Comparison of ENCODE assay signal across 8 cellular contexts in the genomic region with DNA sequence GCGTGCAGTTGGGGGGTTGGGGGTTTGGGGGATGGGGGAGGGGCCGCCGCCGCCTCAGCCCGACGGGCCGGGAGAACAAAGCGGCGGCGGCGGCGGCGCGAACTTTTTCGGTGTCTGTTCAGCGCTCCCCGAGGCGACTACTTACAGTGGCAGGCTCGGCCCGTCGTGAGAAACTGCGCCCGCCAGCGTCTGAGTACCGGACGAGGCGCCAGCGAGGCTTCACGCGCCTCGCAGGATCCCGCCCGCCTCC. TPM values are rescaled to one million over a fixed set of nuclear protein-coding genes. Genes with fewer than 3 reads are reported as not detected.
DNase-seq lines count a peak whose midpoint lies in the region; ATAC-seq and TF ChIP-seq lines count a peak whose summit lies in the region.

No MANE protein-coding gene starts in this region.

- H3K9me3 Mint-ChIP-seq in T-cell: no peaks in the 10 kb centered on the region

- peak overlapping the region; percentile 66 to 99 (median 68) for H3K4me3 Mint-ChIP-seq in T-cell

- no peak overlapping the region for H3K27ac Mint-ChIP-seq in T-cell

- POLR2A ChIA-PET in T-cell (lab: Charles Lee): interaction anchor here in 1 of 2 donors (0.5 kb wide), 1 partner anchor 75 kb away, joined by 3 read pairs; no protein-coding TSS in a partner anchor

- TF ChIP-seq CTCF in fibroblast of lung (conservative IDR thresholded peaks at IDR 0.05 in 1 of 2, IDR thresholded peaks at IDR 0.05 in 1 of 2; ENCODE audit: low read depth in 1 of 2, low read length in 2 of 2) (no peak), neutrophil (IDR thresholded peaks at IDR 0.05) (peak; percentile 23)

- H3K36me3 Mint-ChIP-seq in T-cell: no peaks in the 10 kb centered on the region

- peaks cover 3 to 18% of the 10 kb centered on the region in 2 donors for H3K27me3 Mint-ChIP-seq in T-cell

- H3K4me3 ChIP-seq in fibroblast of lung (replicated peaks in 1 of 4; ENCODE audit: control extremely low read depth in 1 of 4, insufficient read depth in 1 of 4, low read depth in 3 of 4, low read length in 4 of 4) (peak overlapping the region; percentile 18 to 77 (median 66)), neutrophil (ENCODE audit: low read depth in 1 of 2, low read length in 1 of 2) (peak overlapping the region; percentile 77)

- no peaks in the 10 kb centered on the region for H4K20me1 ChIP-seq in fibroblast of lung (ENCODE audit: control insufficient read depth, extremely low read depth, insufficient read depth, low read length)

- DNase-seq in stimulated activated CD8-positive, alpha-beta memory T cell treated with anti-CD3 and anti-CD28 coated beads, Interleukin-12 subunit alpha, Interleukin-12 subunit beta, amount 100 ng/mL, for 1 hour (ENCODE audit: low read depth): peak; percentile 54
- no peak for DNase-seq in stimulated activated CD8-positive, alpha-beta memory T cell treated with anti-CD3 and anti-CD28 coated beads, Interleukin-4, amount 100 ng/mL, for 48 hours
- DNase-seq in T-cell (peak in 31 of 34 experiments; percentile 52 to 79 (median 65)), fibroblast of lung (ENCODE audit: low read depth in 2 of 2) (peak; percentile 68 to 78), hepatic stellate cell (ENCODE audit: low spot score) (no peak), EL (no peak)

- CTCF ChIA-PET in T-cell (lab: Charles Lee): interaction anchor here (0.6 to 1.2 kb wide), 4 partner anchors 71 to 1257 kb away, joined by 3 to 4 read pairs (median 3); no protein-coding TSS in a partner anchor

- H3K4me2 ChIP-seq in fibroblast of lung (ENCODE audit: extremely low read depth, insufficient read depth, low read length): no peak overlapping the region

- H3K4me1 Mint-ChIP-seq in T-cell: peaks cover 41 to 48% (median 43%) of the 10 kb centered on the region in 3 donors

- ATAC-seq in T-cell (replicated peaks in 1 of 4) (peak in 1 of 4 experiments; percentile 85), esophagus mucosa (no peak)

- H3K9me3 ChIP-seq in fibroblast of lung (ENCODE audit: control insufficient read depth, insufficient read depth, low read depth, low read length) (no peaks in the 10 kb centered on the region), neutrophil (no peaks in the 10 kb centered on the region)

- peak overlapping the region; percentile 41 for H3K27ac ChIP-seq in fibroblast of lung (ENCODE audit: insufficient read depth, low read length)
- H3K27ac ChIP-seq in neutrophil: peak overlapping the region; percentile 40

- H2AFZ ChIP-seq in fibroblast of lung (ENCODE audit: low read length): no peak overlapping the region

- H3K27me3 ChIP-seq in fibroblast of lung (ENCODE audit: control insufficient read depth, insufficient read depth, low read length) (no peaks in the 10 kb centered on the region), neutrophil (peaks cover 66% of the 10 kb centered on the region)

- H3K4me1 ChIP-seq in fibroblast of lung (ENCODE audit: control insufficient read depth, extremely low read depth, insufficient read depth, low read length): peaks cover 2% of the 10 kb centered on the region
- peaks cover 17 to 19% of the 10 kb centered on the region in 2 experiments for H3K4me1 ChIP-seq in neutrophil (ENCODE audit: control insufficient read depth in 1 of 2, insufficient read depth in 1 of 2, low read depth in 1 of 2, low read length in 1 of 2)

- peaks cover 40% of the 10 kb centered on the region for H3K79me2 ChIP-seq in fibroblast of lung (ENCODE audit: control insufficient read depth, insufficient read depth, low read length)

- H3K9ac ChIP-seq in fibroblast of lung (ENCODE audit: insufficient read depth, low read length): peak overlapping the region; percentile 76

- H3K36me3 ChIP-seq in fibroblast of lung (ENCODE audit: control insufficient read depth, insufficient read depth, low read length): no peaks in the 10 kb centered on the region
- no peaks in the 10 kb centered on the region for H3K36me3 ChIP-seq in neutrophil

RNA-seq across cellular contexts. Expression of gene PRKD3, which starts 0.2 kb away (rescaled TPM):
- total RNA-seq in T-cell: 10 to 100 TPM; 30.6 to 45.5 (median 36.9) TPM
- 51.4 and 67.7 TPM in 2 replicates for total RNA-seq in fibroblast of lung
- polyA plus RNA-seq in fibroblast of lung: 31.3 and 48.0 TPM in 2 replicates
- 18.8 and 27.4 TPM in 2 replicates for polyA plus RNA-seq in fibroblast of lung (2012)
- polyA minus RNA-seq in fibroblast of lung (ENCODE audit: low replicate concordance): 10.2 and 15.4 TPM in 2 replicates
- total RNA-seq in esophagus mucosa: 17.4 TPM

RNA-seq across cellular contexts. Expression of gene QPCT, which starts 20.0 kb away (rescaled TPM):
- total RNA-seq in T-cell (1 to 10 TPM in 3 of 5 donors, not detected in 2; 1.1 to 3.1 (median 1.5) TPM), fibroblast of lung (3.9 and 8.4 TPM in 2 replicates), esophagus mucosa (5.9 TPM)
- polyA plus RNA-seq in fibroblast of lung: 5.4 and 6.1 TPM in 2 replicates
- 3.8 and 4.2 TPM in 2 replicates for polyA plus RNA-seq in fibroblast of lung (2012)
- polyA minus RNA-seq in fibroblast of lung (ENCODE audit: low replicate concordance): 7.2 and 25.7 TPM in 2 replicates

Comparison
In these comparisons a context has a peak if more than half of its experiments do, and no peak if none do; other contexts are left out.
1. DNase-seq: peak in stimulated activated CD8-positive, alpha-beta memory T cell treated with anti-CD3 and anti-CD28 coated beads, Interleukin-12 subunit alpha, Interleukin-12 subunit beta, amount 100 ng/mL, for 1 hour (single experiment), T-cell (31 of 34) and fibroblast of lung (2 of 2); none in stimulated activated CD8-positive, alpha-beta memory T cell treated with anti-CD3 and anti-CD28 coated beads, Interleukin-4, amount 100 ng/mL, for 48 hours (single experiment), hepatic stellate cell (single experiment) and EL (single experiment).